15 cellular contexts compared by ENCODE assay signal in genomic region chr9:126675147-126675467, GRCh38.
DNase-seq lines count a peak whose midpoint lies in the region; ATAC-seq, FAIRE-seq and TF ChIP-seq lines count a peak whose summit lies in the region.
"Had no signal": no experiment of that assay in that cellular context is flagged by ENCODE, and none has a peak within 500 bp of the region (broad histone marks: within the 10 kb centered on the region; RNA-seq: fewer than 3 reads in every experiment).

No MANE protein-coding gene starts in this region.

- peak overlapping the region; percentile 79 for H3K4me2 ChIP-seq in GM23338
- H3K4me2 ChIP-seq in H1 (ENCODE audit: insufficient read depth in 1 of 2, low read depth in 2 of 2, low read length in 2 of 2), result peak overlapping the region; percentile 43 to 48

- no peak overlapping the region for H2BK5ac ChIP-seq in H1 (ENCODE audit: low read depth, low read length)

- H3K4me1 ChIP-seq in GM23338 (ENCODE audit: insufficient read depth) (peaks cover 76% of the 10 kb centered on the region), HUES6 (ENCODE audit: control insufficient read depth, insufficient read depth, low read length) (peaks cover 51% of the 10 kb centered on the region), H1 (replicated peaks in 1 of 4; ENCODE audit: control insufficient read depth in 3 of 4, insufficient read depth in 4 of 4, low read length in 3 of 4) (peaks cover 22 to 65% (median 53%) of the 10 kb centered on the region in 4 experiments), heart right ventricle (peaks cover 0 to 12% (median 3%) of the 10 kb centered on the region in 9 donors)

- no peak overlapping the region for H3K9ac ChIP-seq in HUES6 (ENCODE audit: low read length)
- no peak overlapping the region for H3K9ac ChIP-seq in H1 (replicated peaks in 1 of 4; ENCODE audit: extremely low read depth in 1 of 4, low read depth in 3 of 4, low read length in 3 of 4)

- H3K9me3 ChIP-seq in HUES6 (ENCODE audit: control insufficient read depth, insufficient read depth, low read depth, low read length), result no peaks in the 10 kb centered on the region
- no peaks in the 10 kb centered on the region for H3K9me3 ChIP-seq in H1 (ENCODE audit: insufficient read depth in 2 of 2, low read depth in 1 of 2, low read length in 1 of 2)
- H3K9me3 ChIP-seq in heart right ventricle, result no peaks in the 10 kb centered on the region

- no peak overlapping the region for H3K4ac ChIP-seq in H1 (replicated peaks; ENCODE audit: insufficient read length, low read depth, low read length)

- H3K4me3 Mint-ChIP-seq in GM23338 (peak overlapping the region; percentile 46), nephron (no peak overlapping the region)
- H3K4me3 Mint-ChIP-seq: B cell; CD4-positive, alpha-beta T cell had no signal

- TF ChIP-seq POLR2A in H1 (IDR thresholded peaks at IDR 0.05; ENCODE audit: control extremely low read depth in 1 of 2, low read depth in 2 of 2, low read length in 2 of 2), result no peak

- H3K36me3 Mint-ChIP-seq in GM23338 (ENCODE audit: low read depth) (no peaks in the 10 kb centered on the region; the same call in 2 of the 3 replicates), nephron (ENCODE audit: low read depth) (no peaks in the 10 kb centered on the region)

- H3K27ac Mint-ChIP-seq in GM23338 (no peak overlapping the region), nephron (peak overlapping the region in 2 of 3 experiments; percentile 4 to 27)
- H3K27ac Mint-ChIP-seq: B cell; CD4-positive, alpha-beta T cell had no signal

- ATAC-seq in GM23338 (peak; percentile 7; the same call in 2 of the 3 replicates), GM21526 (IDR thresholded peaks at IDR 0.05; ENCODE audit: low FRiP score, unreplicated experiment) (no peak), GM18520 (IDR thresholded peaks at IDR 0.05; ENCODE audit: unreplicated experiment) (no peak), heart right ventricle (no peak)
- ATAC-seq: GM12878, K562 had no signal

- H2AFZ ChIP-seq in GM23338, result no peak overlapping the region
- no peak overlapping the region for H2AFZ ChIP-seq in H1 (ENCODE audit: low read length)

- POLR2A ChIA-PET in H1 (lab: Charles Lee; ENCODE audit: partially characterized antibody), result interaction anchor here (2.2 to 4.6 kb wide), 2 partner anchors 9 to 12 kb away, joined by 5 to 26 read pairs; no protein-coding TSS in a partner anchor

- no peak overlapping the region for H2AK5ac ChIP-seq in H1 (ENCODE audit: low read depth, low read length)

- H3K9me2 ChIP-seq in GM23338 (ENCODE audit: insufficient read depth), result no peaks in the 10 kb centered on the region

- H3K79me2 ChIP-seq in GM23338 (replicated peaks; ENCODE audit: insufficient read depth) (no peaks in the 10 kb centered on the region), H1 (ENCODE audit: control insufficient read depth in 1 of 2, insufficient read depth in 2 of 2, low read length in 2 of 2) (no peaks in the 10 kb centered on the region)

- no peak overlapping the region for H3K27ac ChIP-seq in GM23338 (ENCODE audit: low read depth)
- H3K27ac ChIP-seq in HUES6 (ENCODE audit: low read depth, low read length), result no peak overlapping the region
- H3K27ac ChIP-seq in H1 (ENCODE audit: low read depth, low read length), result no peak overlapping the region
- no peak overlapping the region for H3K27ac ChIP-seq in heart right ventricle

- H3K4me3 ChIP-seq in GM23338, result peak overlapping the region; percentile 39
- 0 out of 2 replicates have a peak overlapping the region, but pooled peaks have one; percentile 14 for H3K4me3 ChIP-seq in HUES6 (ENCODE audit: low read depth, low read length)
- peak overlapping the region in 3 of 4 experiments; percentile 0 to 23 (median 11); a peak in 2 of 8 replicates for H3K4me3 ChIP-seq in H1 (ENCODE audit: extremely low read depth in 1 of 4, insufficient read depth in 2 of 4, low read depth in 3 of 4, low read length in 4 of 4)
- H3K4me3 ChIP-seq in heart right ventricle, result no peak overlapping the region
- H3K4me3 ChIP-seq: GM12878, K562 had no signal

- H3K9me3 Mint-ChIP-seq in GM23338 (no peaks in the 10 kb centered on the region; the same call in 2 of the 3 replicates), nephron (no peaks in the 10 kb centered on the region)
- H3K9me3 Mint-ChIP-seq: CD4-positive, alpha-beta T cell had no signal

- CTCF ChIA-PET in H1 (lab: Charles Lee; ENCODE audit: partially characterized antibody), result interaction anchor here (4.5 to 23.0 kb wide), 4 partner anchors 13 to 39 kb away, joined by 29 to 323 read pairs (median 51); no protein-coding TSS in a partner anchor

- H3K27me3 ChIP-seq in GM23338 (ENCODE audit: insufficient read depth) (peaks cover 73% of the 10 kb centered on the region), HUES6 (ENCODE audit: control insufficient read depth, insufficient read depth, low read length) (peaks cover 99% of the 10 kb centered on the region), H1 (replicated peaks in 1 of 4; ENCODE audit: control insufficient read depth in 3 of 4, extremely low read depth in 1 of 4, insufficient read depth in 3 of 4, low read length in 3 of 4) (peaks cover 0 to 35% (median 21%) of the 10 kb centered on the region in 4 experiments; a peak in 6 of 7 replicates), heart right ventricle (peaks cover 0 to 93% (median 75%) of the 10 kb centered on the region in 7 donors)

- H3K18ac ChIP-seq in H1 (ENCODE audit: extremely low read depth, low read length), result peak overlapping the region; percentile 85; the same call in 1 of the 2 replicates

- no peaks in the 10 kb centered on the region for H4K20me1 ChIP-seq in GM23338 (replicated peaks; ENCODE audit: insufficient read depth)
- H4K20me1 ChIP-seq in H1 (replicated peaks in 1 of 2; ENCODE audit: control insufficient read depth in 1 of 2, insufficient read depth in 2 of 2, low read length in 2 of 2), result no peaks in the 10 kb centered on the region

- no peak overlapping the region for H2BK15ac ChIP-seq in H1 (ENCODE audit: low read length)

- H3K27me3 Mint-ChIP-seq in GM23338 (ENCODE audit: insufficient read depth, low read depth, poor library complexity) (peaks cover 74% of the 10 kb centered on the region), nephron (ENCODE audit: low read depth) (peaks cover 77% of the 10 kb centered on the region)

- H3K14ac ChIP-seq in H1 (ENCODE audit: insufficient read length), result no peak overlapping the region

- H4K5ac ChIP-seq in H1 (ENCODE audit: insufficient read length, low read depth, low read length), result no peak overlapping the region

- peaks cover 48% of the 10 kb centered on the region for H3K4me1 Mint-ChIP-seq in GM23338
- H3K4me1 Mint-ChIP-seq in nephron, result peaks cover 26% of the 10 kb centered on the region

- TF ChIP-seq CTCF in GM23338 (conservative IDR thresholded peaks at IDR 0.05; ENCODE audit: low read depth in 2 of 2), result no peak
- no peak for TF ChIP-seq CTCF in H1 (IDR thresholded peaks at IDR 0.05; ENCODE audit: control extremely low read depth in 1 of 3, insufficient read depth in 1 of 3, low read depth in 1 of 3, low read length in 3 of 3)
- no peak for TF ChIP-seq CTCF in nephron (IDR thresholded peaks at IDR 0.05; ENCODE audit: unreplicated experiment in 3 of 3)
- no peak for TF ChIP-seq CTCF in heart right ventricle (IDR thresholded peaks at IDR 0.05)

- no peak for FAIRE-seq in H1 (lab: Jason Lieb, UNC)
- FAIRE-seq: GM12878, GM18507, K562 had no signal

- H3K79me1 ChIP-seq in H1 (ENCODE audit: low read depth, low read length), result no peaks in the 10 kb centered on the region

- H3F3A ChIP-seq in GM23338 (replicated peaks; ENCODE audit: low read depth), result no peaks in the 10 kb centered on the region; the same call in 1 of the 2 replicates

- no peak overlapping the region for H4K91ac ChIP-seq in H1 (replicated peaks; ENCODE audit: insufficient read length, low read length)

- TF ChIP-seq RAD21 in H1 (IDR thresholded peaks at IDR 0.05 in 1 of 2, conservative IDR thresholded peaks at IDR 0.05 in 1 of 2; ENCODE audit: low read depth in 2 of 2, low read length in 2 of 2), result no peak

- TF ChIP-seq EP300 in H1 (IDR thresholded peaks at IDR 0.05; ENCODE audit: borderline replicate concordance in 1 of 2, low read depth in 2 of 2, low read length in 2 of 2), result no peak

- 0 out of 2 replicates have a peak overlapping the region, but pooled peaks have one; percentile 10 for H2BK12ac ChIP-seq in H1 (ENCODE audit: low read depth, low read length)

- WGBS in H1 (ENCODE audit: extremely low coverage in 1 of 2, insufficient coverage in 1 of 2, insufficient read length in 1 of 2, insufficient replicate concordance in 2 of 2, low coverage in 1 of 2, low lambda C conversion rate in 2 of 2, missing lambda C conversion rate in 1 of 2), 2 experiments, result 36% methylated on average over 8 of the region's 8 CpGs; no CpG with 5 or more reads in 1 of the 2 experiments
- 46 to 47% methylated on average over 8 of the region's 8 CpGs for WGBS in heart right ventricle, 2 donors

- no peak overlapping the region for H3K23ac ChIP-seq in H1 (ENCODE audit: insufficient read length)

- intact Hi-C loops in heart right ventricle (cut with DNase I), result no loop called here

- peak overlapping the region; percentile 88 for H2BK120ac ChIP-seq in H1 (replicated peaks; ENCODE audit: low read depth, low read length)

- peak; percentile 45 for DNase-seq in GM23338 (ENCODE audit: low spot score)
- DNase-seq in H1 (ENCODE audit: low read depth in 1 of 2, low spot score in 2 of 2), result no peak
- no peak for DNase-seq in heart right ventricle
- DNase-seq: ACHN; Calu3; CD4-positive, alpha-beta T cell; DMS79 had no signal

- no peak overlapping the region for H4K8ac ChIP-seq in H1 (ENCODE audit: extremely low read depth, insufficient read depth, low read length)

- no peak overlapping the region for H3K56ac ChIP-seq in H1 (replicated peaks; ENCODE audit: insufficient read length, low read depth, low read length)

- peaks cover 15% of the 10 kb centered on the region for H3K23me2 ChIP-seq in H1 (ENCODE audit: low read depth, low read length)

- H3K36me3 ChIP-seq in GM23338 (ENCODE audit: insufficient read depth) (no peaks in the 10 kb centered on the region), HUES6 (ENCODE audit: control insufficient read depth, insufficient read depth, low read length) (no peaks in the 10 kb centered on the region), H1 (ENCODE audit: control insufficient read depth in 2 of 4, insufficient read depth in 4 of 4, low read length in 3 of 4) (no peaks in the 10 kb centered on the region), heart right ventricle (no peaks in the 10 kb centered on the region)

- H2BK20ac ChIP-seq in H1 (ENCODE audit: low read length), result peak overlapping the region; percentile 40; the same call in 1 of the 2 replicates

TF ChIP-seq in GM23338, 12 proteins besides CTCF, POLR2A, EP300 and RAD21 (continues in another document):
- no peak for TF ChIP-seq EZH2 (IDR thresholded peaks at IDR 0.05; ENCODE audit: low read depth, unreplicated experiment)
- no peak for TF ChIP-seq EZH2phosphoT487 (IDR thresholded peaks at IDR 0.05; ENCODE audit: unreplicated experiment)

TF ChIP-seq in H1, 55 proteins besides CTCF, POLR2A, EP300 and RAD21 (continues in another document):
- no peak for TF ChIP-seq KDM1A (IDR thresholded peaks at IDR 0.05; ENCODE audit: borderline replicate concordance, low read length)
- TF ChIP-seq SIX5 (IDR thresholded peaks at IDR 0.05; ENCODE audit: low read depth, low read length), result no peak
- peak; percentile 88 for TF ChIP-seq SP1 (IDR thresholded peaks at IDR 0.05; ENCODE audit: low read depth, low read length)
- TF ChIP-seq BCL11A (IDR thresholded peaks at IDR 0.05; ENCODE audit: low read depth in 2 of 2, low read length in 2 of 2), result no peak
- no peak for TF ChIP-seq RXRA (IDR thresholded peaks at IDR 0.05; ENCODE audit: insufficient read depth, low read depth, low read length)

Comparison
In these comparisons a context has a peak if more than half of its experiments do, and no peak if none do; other contexts are left out.
1. H3K4me3 ChIP-seq: peak in GM23338 (single experiment), HUES6 (single experiment) and H1 (3 of 4); none in heart right ventricle (0 of 10).